Comparison of ENCODE assay signal across 9 cellular contexts in the genomic region with DNA sequence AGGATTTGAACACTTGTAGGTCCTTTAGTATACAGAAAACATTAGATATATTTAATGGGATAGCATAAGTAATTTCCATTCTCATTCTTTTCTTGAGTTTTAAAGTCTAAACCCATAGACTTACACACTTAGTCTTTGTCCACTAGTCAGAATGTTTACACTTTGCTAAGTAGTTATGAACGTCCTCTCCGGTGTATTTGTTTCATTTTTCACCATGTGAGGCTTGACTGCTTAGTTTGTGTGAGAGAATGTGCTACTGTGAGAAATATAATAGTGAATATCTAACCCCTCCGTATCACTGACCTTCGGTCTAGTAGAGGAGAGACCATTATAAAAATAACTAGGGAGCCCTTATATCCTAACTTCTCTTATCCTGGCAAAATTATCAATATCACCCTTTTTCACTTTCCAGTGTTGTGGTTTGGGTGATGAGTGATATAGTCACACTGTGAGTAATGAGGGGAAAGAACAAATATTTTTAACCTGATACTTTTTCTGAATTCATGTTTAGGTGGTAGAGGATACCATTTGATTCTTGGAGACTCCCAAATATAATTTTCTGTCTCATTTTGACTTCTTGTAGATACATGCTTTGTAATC.
DNase-seq lines count a peak whose midpoint lies in the region; ATAC-seq, FAIRE-seq and TF ChIP-seq lines count a peak whose summit lies in the region.
"Had no signal": no experiment of that assay in that cellular context is flagged by ENCODE, and none has a peak within 500 bp of the region (broad histone marks: within the 10 kb centered on the region; RNA-seq: fewer than 3 reads in every experiment).

No MANE protein-coding gene starts in this region.

- no peak overlapping the region for H3K4me3 Mint-ChIP-seq in activated naive CD4-positive, alpha-beta T cell treated with anti-CD3 and anti-CD28 coated beads, Interleukin-2, amount 10 ng/mL, durations not matched to agents 7 days and 5 days
- H3K4me3 Mint-ChIP-seq: T-helper 2 cell treated with Interferon-gamma antibody and Interleukin-4, amounts not matched to agents 5 μg/mL and 100 μg/mL, for 36 hours had no signal

- no peaks in the 10 kb centered on the region for H3K36me3 Mint-ChIP-seq in activated naive CD4-positive, alpha-beta T cell treated with anti-CD3 and anti-CD28 coated beads, Interleukin-2, amount 50 U/mL, for 72 hours
- no peaks in the 10 kb centered on the region for H3K36me3 Mint-ChIP-seq in activated naive CD4-positive, alpha-beta T cell treated with anti-CD3 and anti-CD28 coated beads, Interleukin-2, amount 10 ng/mL, durations not matched to agents 7 days and 5 days

- no peaks in the 10 kb centered on the region for H3K27me3 ChIP-seq in SU-DHL-6 (ENCODE audit: low read length)
- no peaks in the 10 kb centered on the region for H3K27me3 ChIP-seq in pancreas
- no peaks in the 10 kb centered on the region for H3K27me3 ChIP-seq in prostate gland (replicated peaks; ENCODE audit: insufficient read depth)
- H3K27me3 ChIP-seq in upper lobe of left lung, result no peaks in the 10 kb centered on the region

- peak overlapping the region; percentile 16 for H3K9ac ChIP-seq in SU-DHL-6 (ENCODE audit: low read length)

- no peak for TF ChIP-seq POLR2A in prostate gland (IDR thresholded peaks at IDR 0.05)
- TF ChIP-seq POLR2A in upper lobe of left lung (IDR thresholded peaks at IDR 0.05), result no peak

- no peak for FAIRE-seq in pancreas (lab: Jason Lieb, UNC)

- H3K27ac ChIP-seq in SU-DHL-6 (ENCODE audit: low read depth, low read length), result peak overlapping the region; percentile 59
- no peak overlapping the region for H3K27ac ChIP-seq in pancreas
- H3K27ac ChIP-seq in prostate gland, result no peak overlapping the region
- no peak overlapping the region for H3K27ac ChIP-seq in upper lobe of left lung

- intact Hi-C loops in pancreas (cut with DNase I), result no loop called here
- intact Hi-C loops in prostate gland (cut with DNase I), result no loop called here

- H3K4me2 ChIP-seq in SU-DHL-6 (ENCODE audit: low read depth, low read length, poor library complexity, severe bottlenecking), result peak overlapping the region; percentile 87

- TF ChIP-seq EP300 in upper lobe of left lung (IDR thresholded peaks at IDR 0.05), result no peak

- H3K4me1 ChIP-seq in pancreas, result no peaks in the 10 kb centered on the region
- H3K4me1 ChIP-seq in prostate gland (replicated peaks), result peaks cover under 1% of the 10 kb centered on the region
- peaks cover 11 to 21% (median 15%) of the 10 kb centered on the region in 4 donors for H3K4me1 ChIP-seq in upper lobe of left lung

- TF ChIP-seq CTCF in SU-DHL-6 (IDR thresholded peaks at IDR 0.05; ENCODE audit: insufficient read depth, low read length, poor library complexity, severe bottlenecking) (no peak), pancreas (IDR thresholded peaks at IDR 0.05) (no peak), prostate gland (IDR thresholded peaks at IDR 0.05) (no peak), upper lobe of left lung (IDR thresholded peaks at IDR 0.05) (no peak)

- no peaks in the 10 kb centered on the region for H3K36me3 ChIP-seq in SU-DHL-6 (ENCODE audit: low read length)
- no peaks in the 10 kb centered on the region for H3K36me3 ChIP-seq in pancreas
- no peaks in the 10 kb centered on the region for H3K36me3 ChIP-seq in prostate gland
- no peaks in the 10 kb centered on the region for H3K36me3 ChIP-seq in upper lobe of left lung

- no peaks in the 10 kb centered on the region for H3K9me3 Mint-ChIP-seq in activated naive CD4-positive, alpha-beta T cell treated with anti-CD3 and anti-CD28 coated beads, Interleukin-2, amount 50 U/mL, for 72 hours
- H3K9me3 Mint-ChIP-seq in activated naive CD4-positive, alpha-beta T cell treated with anti-CD3 and anti-CD28 coated beads, Interleukin-2, amount 10 ng/mL, durations not matched to agents 7 days and 5 days, result no peaks in the 10 kb centered on the region
- H3K9me3 Mint-ChIP-seq: T-helper 2 cell treated with Interferon-gamma antibody and Interleukin-4, amounts not matched to agents 5 μg/mL and 100 μg/mL, for 36 hours had no signal

- no peaks in the 10 kb centered on the region for H4K20me1 ChIP-seq in SU-DHL-6 (ENCODE audit: low read depth, low read length)

- DNase-seq in activated naive CD4-positive, alpha-beta T cell treated with anti-CD3 and anti-CD28 coated beads, Interleukin-2, amount 50 U/mL, for 72 hours (ENCODE audit: low spot score in 2 of 2), result no peak
- no peak for DNase-seq in activated naive CD4-positive, alpha-beta T cell treated with anti-CD3 and anti-CD28 coated beads, Interleukin-2, amount 10 ng/mL, durations not matched to agents 7 days and 5 days
- no peak for DNase-seq in NCI-H510A (lab: John Stamatoyannopoulos, UW)
- DNase-seq in pancreas, result no peak
- no peak for DNase-seq in prostate gland (ENCODE audit: low spot score)
- DNase-seq in upper lobe of left lung, result no peak

- H2AFZ ChIP-seq in SU-DHL-6 (ENCODE audit: low read depth, low read length, severe bottlenecking), result no peak overlapping the region

- WGBS in pancreas, 2 donors, result 78 to 80% methylated on average over 4 of the region's 4 CpGs
- 82% methylated on average over 4 of the region's 4 CpGs for WGBS in prostate gland
- WGBS in upper lobe of left lung, 2 donors, result 57 to 65% methylated on average over 4 of the region's 4 CpGs

- H3K9me3 ChIP-seq in SU-DHL-6 (ENCODE audit: insufficient read depth, low read length), result no peaks in the 10 kb centered on the region
- no peaks in the 10 kb centered on the region for H3K9me3 ChIP-seq in pancreas
- H3K9me3 ChIP-seq in prostate gland, result no peaks in the 10 kb centered on the region
- no peaks in the 10 kb centered on the region for H3K9me3 ChIP-seq in upper lobe of left lung

- H3K4me3 ChIP-seq in SU-DHL-6 (ENCODE audit: insufficient read depth, low read length, poor library complexity, severe bottlenecking) (peak overlapping the region; percentile 27), pancreas (no peak overlapping the region), prostate gland (no peak overlapping the region), upper lobe of left lung (no peak overlapping the region)

- no peaks in the 10 kb centered on the region for H3K9me2 ChIP-seq in SU-DHL-6 (replicated peaks; ENCODE audit: insufficient read depth, low read length)

- H3K27me3 Mint-ChIP-seq in activated naive CD4-positive, alpha-beta T cell treated with anti-CD3 and anti-CD28 coated beads, Interleukin-2, amount 10 ng/mL, durations not matched to agents 7 days and 5 days, result no peaks in the 10 kb centered on the region

- peaks cover 7% of the 10 kb centered on the region; the same call in 1 of the 2 replicates for H3F3A ChIP-seq in SU-DHL-6 (ENCODE audit: insufficient read depth)

- H3K79me2 ChIP-seq in SU-DHL-6 (ENCODE audit: insufficient read depth, low read length), result peaks cover 5% of the 10 kb centered on the region; the same call in 1 of the 2 replicates

- H3K27ac Mint-ChIP-seq in activated naive CD4-positive, alpha-beta T cell treated with anti-CD3 and anti-CD28 coated beads, Interleukin-2, amount 50 U/mL, for 72 hours, result no peak overlapping the region
- no peak overlapping the region for H3K27ac Mint-ChIP-seq in activated naive CD4-positive, alpha-beta T cell treated with anti-CD3 and anti-CD28 coated beads, Interleukin-2, amount 10 ng/mL, durations not matched to agents 7 days and 5 days
- H3K27ac Mint-ChIP-seq: T-helper 2 cell treated with Interferon-gamma antibody and Interleukin-4, amounts not matched to agents 5 μg/mL and 100 μg/mL, for 36 hours had no signal

- peaks cover 16% of the 10 kb centered on the region for H3K4me1 Mint-ChIP-seq in activated naive CD4-positive, alpha-beta T cell treated with anti-CD3 and anti-CD28 coated beads, Interleukin-2, amount 10 ng/mL, durations not matched to agents 7 days and 5 days

- CTCF ChIA-PET in activated naive CD4-positive, alpha-beta T cell treated with anti-CD3 and anti-CD28 coated beads, Interleukin-2, amount 10 ng/mL, durations not matched to agents 7 days and 5 days (lab: Charles Lee), result no interaction called here

- peak; percentile 75 to 90 for ATAC-seq in activated naive CD4-positive, alpha-beta T cell treated with anti-CD3 and anti-CD28 coated beads, Interleukin-2, amount 50 U/mL, for 72 hours
- ATAC-seq in HG02885 (IDR thresholded peaks at IDR 0.05; ENCODE audit: poor library complexity, unreplicated experiment) (peak; percentile 73), pancreas (no peak), upper lobe of left lung (ENCODE audit: low FRiP score in 2 of 2) (no peak)

Comparison
In these comparisons a context has a peak if more than half of its experiments do, and no peak if none do; other contexts are left out.
1. ATAC-seq: peak in activated naive CD4-positive, alpha-beta T cell treated with anti-CD3 and anti-CD28 coated beads, Interleukin-2, amount 50 U/mL, for 72 hours (2 of 2) and HG02885 (single experiment); none in pancreas (0 of 4) and upper lobe of left lung (0 of 2).